In genomic region chr5:80190960-80191359, GRCh38 we compare ENCODE assay signal across 10 cellular contexts.
A peak's percentile ranks its signal among the peaks of the same experiment; 100 is the strongest.
DNase-seq lines count a peak whose midpoint lies in the region; ATAC-seq and TF ChIP-seq lines count a peak whose summit lies in the region.
"Had no signal": no experiment of that assay in that cellular context is flagged by ENCODE, and none has a peak within 500 bp of the region (broad histone marks: within the 10 kb centered on the region; RNA-seq: fewer than 3 reads in every experiment).

No MANE protein-coding gene starts in this region.

- TF ChIP-seq CTCF in OCI-LY1 (IDR thresholded peaks at IDR 0.05; ENCODE audit: low read length) (no peak), colonic mucosa (IDR thresholded peaks at IDR 0.05) (no peak)

- no peak for DNase-seq in activated T-cell treated with anti-CD3 and anti-CD28 coated beads, Interleukin-2, amount 50 U/mL, for 4 hours
- no peak for DNase-seq in activated T-cell treated with anti-CD3 and anti-CD28 coated beads for 4 hours
- no peak for DNase-seq in colonic mucosa
- no peak for DNase-seq in left lobe of liver (ENCODE audit: low spot score)
- DNase-seq in cerebellum (ENCODE audit: low spot score), result no peak
- DNase-seq: NCI-H2171 treated with DMSO at 0.1 percent for 48 hours, RPMI8226 had no signal

- H2AFZ ChIP-seq in OCI-LY1 (ENCODE audit: low read length), result no peak overlapping the region

- H3K79me2 ChIP-seq in OCI-LY1 (ENCODE audit: insufficient read depth, low read length), result peaks cover 45% of the 10 kb centered on the region

- peaks cover 19% of the 10 kb centered on the region; the same call in 1 of the 2 replicates for H3F3A ChIP-seq in OCI-LY1 (ENCODE audit: insufficient read depth, low read length)

- H3K27ac ChIP-seq in OCI-LY1 (ENCODE audit: low read depth, low read length, poor library complexity, severe bottlenecking), result peak overlapping the region; percentile 99
- H3K27ac ChIP-seq in colonic mucosa, result peak overlapping the region; percentile 32
- H3K27ac ChIP-seq in temporal lobe (ENCODE audit: low read depth, low read length), result peak overlapping the region; percentile 17

- no peaks in the 10 kb centered on the region for H3K9me2 ChIP-seq in OCI-LY1 (ENCODE audit: low read depth, low read length)

- H3K27me3 Mint-ChIP-seq in activated T-cell treated with anti-CD3 and anti-CD28 coated beads, Interleukin-2, amount 50 U/mL, for 4 hours (ENCODE audit: low read depth), result no peaks in the 10 kb centered on the region

- H3K4me3 ChIP-seq in OCI-LY1 (ENCODE audit: low read depth, low read length, poor library complexity, severe bottlenecking) (peak overlapping the region; percentile 20), colonic mucosa (no peak overlapping the region)

- H3K4me3 Mint-ChIP-seq in activated T-cell treated with anti-CD3 and anti-CD28 coated beads, Interleukin-2, amount 50 U/mL, for 4 hours, result peak overlapping the region; percentile 19

- no peaks in the 10 kb centered on the region for H3K9me3 Mint-ChIP-seq in activated T-cell treated with anti-CD3 and anti-CD28 coated beads, Interleukin-2, amount 50 U/mL, for 4 hours

- H3K36me3 Mint-ChIP-seq in activated T-cell treated with anti-CD3 and anti-CD28 coated beads, Interleukin-2, amount 50 U/mL, for 4 hours (ENCODE audit: insufficient read depth), result peaks cover 10% of the 10 kb centered on the region

- H3K4me1 Mint-ChIP-seq in activated T-cell treated with anti-CD3 and anti-CD28 coated beads, Interleukin-2, amount 50 U/mL, for 4 hours (ENCODE audit: low read depth), result peaks cover 82% of the 10 kb centered on the region

- H3K36me3 ChIP-seq in OCI-LY1 (ENCODE audit: insufficient read depth, low read length) (peaks cover 10% of the 10 kb centered on the region), colonic mucosa (no peaks in the 10 kb centered on the region)

- H3K9me3 ChIP-seq in OCI-LY1 (ENCODE audit: low read length), result no peaks in the 10 kb centered on the region
- H3K9me3 ChIP-seq in colonic mucosa, result no peaks in the 10 kb centered on the region

- no peak for ATAC-seq in activated T-cell treated with anti-CD3 and anti-CD28 coated beads, Interleukin-2, amount 50 U/mL, for 4 hours
- ATAC-seq in left lobe of liver (no peak), HG02884 (IDR thresholded peaks at IDR 0.05; ENCODE audit: unreplicated experiment) (no peak)

- H3K4me2 ChIP-seq in OCI-LY1 (ENCODE audit: low read length), result peak overlapping the region; percentile 82

- intact Hi-C loops in colonic mucosa (cut with DNase I), result no loop called here

- H3K9ac ChIP-seq in OCI-LY1 (ENCODE audit: low read length) (peak overlapping the region; percentile 70), colonic mucosa (ENCODE audit: low read depth in 2 of 2, low read length in 2 of 2) (no peak overlapping the region)

- H3K4me1 ChIP-seq in OCI-LY1 (ENCODE audit: insufficient read depth, low read length, severe bottlenecking), result peaks cover 100% of the 10 kb centered on the region
- H3K4me1 ChIP-seq in colonic mucosa, result peaks cover 5% of the 10 kb centered on the region

- H4K20me1 ChIP-seq in OCI-LY1 (ENCODE audit: insufficient read depth, low read length), result no peaks in the 10 kb centered on the region

- no peaks in the 10 kb centered on the region for H3K27me3 ChIP-seq in OCI-LY1 (ENCODE audit: insufficient read depth, low read length)
- H3K27me3 ChIP-seq in colonic mucosa, result no peaks in the 10 kb centered on the region

Comparison
In these comparisons a context has a peak if more than half of its experiments do, and no peak if none do; other contexts are left out.
1. H3K27ac ChIP-seq: peak in every context shown above with its lines; median percentile 99 in OCI-LY1; 32 in colonic mucosa; 17 in temporal lobe.